ENCODE assay signal across 26 cellular contexts in genomic region chr4:173666-174314, GRCh38.
"Had no signal": no experiment of that assay in that cellular context is flagged by ENCODE, and none has a peak within 500 bp of the region (broad histone marks: within the 10 kb centered on the region; RNA-seq: fewer than 3 reads in every experiment).

No MANE protein-coding gene starts in this region.

- H3K27ac ChIP-seq: right atrium auricular region, testis, upper lobe of left lung, WERI-Rb-1 had no signal

- H3K27me3 ChIP-seq: right atrium auricular region, testis, upper lobe of left lung had no signal

- H3K36me3 ChIP-seq: upper lobe of left lung, WERI-Rb-1 had no signal

- FAIRE-seq: colon, endometrium, frontal cortex had no signal

- H3K4me3 ChIP-seq: right atrium auricular region, testis, upper lobe of left lung had no signal

- H3K27ac Mint-ChIP-seq: activated CD4-positive, alpha-beta memory T cell treated with anti-CD3 and anti-CD28 coated beads, Interleukin-2, amount 10 ng/mL, durations not matched to agents 7 days and 5 days; activated CD4-positive, alpha-beta T cell treated with anti-CD3 and anti-CD28 coated beads, Interleukin-2, amount 10 ng/mL, durations not matched to agents 24 days and 14 days; activated naive CD4-positive, alpha-beta T cell treated with anti-CD3 and anti-CD28 coated beads, Interleukin-2, amount 50 U/mL, for 24 hours; activated T-helper 17 cell treated with anti-CD3 and anti-CD28 coated beads, Interleukin-2, amount 50 U/mL, for 72 hours; naive thymus-derived CD8-positive, alpha-beta T cell; T-helper 17 cell had no signal

- DNase-seq: activated CD4-positive, alpha-beta memory T cell treated with anti-CD3 and anti-CD28 coated beads, Interleukin-2, amount 10 ng/mL, durations not matched to agents 7 days and 5 days; activated CD4-positive, alpha-beta T cell treated with anti-CD3 and anti-CD28 coated beads, Interleukin-2, amount 10 ng/mL, durations not matched to agents 24 days and 14 days; activated CD4-positive, CD25-positive, alpha-beta regulatory T cell treated with anti-CD3 and anti-CD28 coated beads, Interleukin-2, amount 50 U/mL, for 72 hours; activated T-cell treated with anti-CD3 and anti-CD28 coated beads, Interleukin-2, amount 50 U/mL, for 4 hours; anterior cingulate cortex; dermis blood vessel endothelial cell; effector CD4-positive, alpha-beta T cell; islet precursor cell; left cardiac atrium; left ventricle myocardium superior; midbrain; naive thymus-derived CD8-positive, alpha-beta T cell; stimulated activated naive CD4-positive, alpha-beta T cell; T-helper 17 cell; T1000; testis; upper lobe of left lung; WERI-Rb-1 had no signal

- H3K4me3 Mint-ChIP-seq: activated CD4-positive, alpha-beta memory T cell treated with anti-CD3 and anti-CD28 coated beads, Interleukin-2, amount 10 ng/mL, durations not matched to agents 7 days and 5 days; activated CD4-positive, alpha-beta T cell treated with anti-CD3 and anti-CD28 coated beads, Interleukin-2, amount 10 ng/mL, durations not matched to agents 24 days and 14 days; activated naive CD4-positive, alpha-beta T cell treated with anti-CD3 and anti-CD28 coated beads, Interleukin-2, amount 50 U/mL, for 24 hours; activated T-cell treated with anti-CD3 and anti-CD28 coated beads, Interleukin-2, amount 50 U/mL, for 4 hours; activated T-helper 17 cell treated with anti-CD3 and anti-CD28 coated beads, Interleukin-2, amount 50 U/mL, for 72 hours; naive thymus-derived CD8-positive, alpha-beta T cell; neural crest cell; T-helper 17 cell had no signal

- H3K27me3 Mint-ChIP-seq: activated CD4-positive, alpha-beta memory T cell treated with anti-CD3 and anti-CD28 coated beads, Interleukin-2, amount 10 ng/mL, durations not matched to agents 7 days and 5 days; activated CD4-positive, alpha-beta T cell treated with anti-CD3 and anti-CD28 coated beads, Interleukin-2, amount 10 ng/mL, durations not matched to agents 24 days and 14 days; activated naive CD4-positive, alpha-beta T cell treated with anti-CD3 and anti-CD28 coated beads, Interleukin-2, amount 50 U/mL, for 24 hours; naive thymus-derived CD8-positive, alpha-beta T cell; T-helper 17 cell had no signal

- H3K9me3 ChIP-seq: testis had no signal

- H3K4me1 Mint-ChIP-seq: activated CD4-positive, alpha-beta memory T cell treated with anti-CD3 and anti-CD28 coated beads, Interleukin-2, amount 10 ng/mL, durations not matched to agents 7 days and 5 days; activated CD4-positive, alpha-beta T cell treated with anti-CD3 and anti-CD28 coated beads, Interleukin-2, amount 10 ng/mL, durations not matched to agents 24 days and 14 days; activated naive CD4-positive, alpha-beta T cell treated with anti-CD3 and anti-CD28 coated beads, Interleukin-2, amount 50 U/mL, for 24 hours; activated T-helper 17 cell treated with anti-CD3 and anti-CD28 coated beads, Interleukin-2, amount 50 U/mL, for 72 hours; naive thymus-derived CD8-positive, alpha-beta T cell; neural crest cell; T-helper 17 cell had no signal

- ATAC-seq: activated T-cell treated with anti-CD3 and anti-CD28 coated beads, Interleukin-2, amount 50 U/mL, for 4 hours; activated T-helper 17 cell treated with anti-CD3 and anti-CD28 coated beads, Interleukin-2, amount 50 U/mL, for 72 hours; left cardiac atrium; left ventricle myocardium superior; naive thymus-derived CD8-positive, alpha-beta T cell; SK-N-SH treated with all-trans-retinoic acid at 6 μM for 48 hours; T-helper 17 cell had no signal

- H3K4me1 ChIP-seq: right atrium auricular region, testis, upper lobe of left lung had no signal
